8 cellular contexts compared by ENCODE assay signal in genomic region chr2:63587814-63588384, GRCh38. TPM values are rescaled to one million over a fixed set of nuclear protein-coding genes. Genes with fewer than 3 reads are reported as not detected.
DNase-seq lines count a peak whose midpoint lies in the region; ATAC-seq and TF ChIP-seq lines count a peak whose summit lies in the region.

No MANE protein-coding gene starts in this region.

- peak overlapping the region; percentile 79 for H3K9ac ChIP-seq in DND-41 (ENCODE audit: low read depth, low read length)

- H2AFZ ChIP-seq in DND-41 (ENCODE audit: low read depth, low read length) = peak overlapping the region; percentile 93

- H3K4me2 ChIP-seq in DND-41 (ENCODE audit: insufficient read depth, low read length) = peak overlapping the region; percentile 96

- peaks cover 12% of the 10 kb centered on the region; the same call in 1 of the 2 replicates for H4K20me1 ChIP-seq in DND-41 (ENCODE audit: insufficient read depth, low read length)

- ATAC-seq in DND-41 (ENCODE audit: insufficient read depth, low read depth) = peak; percentile 0; the same call in 1 of the 3 replicates
- ATAC-seq in HG03196 (IDR thresholded peaks at IDR 0.05; ENCODE audit: unreplicated experiment) = peak; percentile 0
- ATAC-seq in body of pancreas = no peak
- no peak for ATAC-seq in lower lobe of right lung
- ATAC-seq in HG02884 (IDR thresholded peaks at IDR 0.05; ENCODE audit: unreplicated experiment) = no peak
- ATAC-seq in GM18517 (IDR thresholded peaks at IDR 0.05; ENCODE audit: unreplicated experiment) = no peak
- ATAC-seq in GM21447 (IDR thresholded peaks at IDR 0.05; ENCODE audit: unreplicated experiment) = no peak

- intact Hi-C loops in body of pancreas (cut with DNase I) = no loop called here
- intact Hi-C loops in lower lobe of right lung (cut with DNase I) = no loop called here
- intact Hi-C loops in vagina (cut with DNase I) = no loop called here

- H3K27ac ChIP-seq in DND-41 (ENCODE audit: low read length) (peak overlapping the region; percentile 86), body of pancreas (peak overlapping the region; percentile 64 to 86 (median 83)), lower lobe of right lung (peak overlapping the region; percentile 82), vagina (peak overlapping the region; percentile 72)

- H3K36me3 ChIP-seq in DND-41 (ENCODE audit: insufficient read depth, low read length) (peaks cover 12% of the 10 kb centered on the region), body of pancreas (replicated peaks in 1 of 2; ENCODE audit: insufficient read depth in 1 of 2, low read depth in 2 of 2) (no peaks in the 10 kb centered on the region), lower lobe of right lung (peaks cover under 1% of the 10 kb centered on the region), vagina (no peaks in the 10 kb centered on the region)

- peaks cover 47% of the 10 kb centered on the region for H3K4me1 ChIP-seq in DND-41 (ENCODE audit: insufficient read depth, low read length)
- peaks cover 28% of the 10 kb centered on the region for H3K4me1 ChIP-seq in body of pancreas
- peaks cover 40% of the 10 kb centered on the region for H3K4me1 ChIP-seq in lower lobe of right lung
- peaks cover 39% of the 10 kb centered on the region for H3K4me1 ChIP-seq in vagina

- DNase-seq in DND-41 (no peak), body of pancreas (no peak), lower lobe of right lung (no peak), vagina (ENCODE audit: extremely low spot score in 2 of 2) (no peak)

- TF ChIP-seq CTCF in DND-41 (IDR thresholded peaks at IDR 0.05; ENCODE audit: borderline replicate concordance, extremely low read depth, low read length, poor library complexity, severe bottlenecking) (no peak), body of pancreas (IDR thresholded peaks at IDR 0.05) (no peak), lower lobe of right lung (IDR thresholded peaks at IDR 0.05) (no peak), vagina (IDR thresholded peaks at IDR 0.05) (no peak)

- peaks cover 86% of the 10 kb centered on the region for H3K79me2 ChIP-seq in DND-41 (ENCODE audit: insufficient read depth, low read length)

- no peaks in the 10 kb centered on the region for H3K9me3 ChIP-seq in DND-41 (ENCODE audit: insufficient read depth, low read length, severe bottlenecking)
- H3K9me3 ChIP-seq in body of pancreas = no peaks in the 10 kb centered on the region
- H3K9me3 ChIP-seq in lower lobe of right lung = no peaks in the 10 kb centered on the region
- H3K9me3 ChIP-seq in vagina = no peaks in the 10 kb centered on the region

- WGBS in body of pancreas, 2 donors = 0 to 1% methylated on average over 10 to 33 of the region's 33 CpGs

- peak overlapping the region; percentile 78 to 81 for H3K4me3 ChIP-seq in DND-41 (ENCODE audit: low read depth in 1 of 2, low read length in 2 of 2)
- peak overlapping the region; percentile 40 to 64 for H3K4me3 ChIP-seq in body of pancreas
- H3K4me3 ChIP-seq in lower lobe of right lung = peak overlapping the region; percentile 94
- H3K4me3 ChIP-seq in vagina = peak overlapping the region; percentile 74 to 92

- TF ChIP-seq POLR2A in body of pancreas (IDR thresholded peaks at IDR 0.05) = no peak
- no peak for TF ChIP-seq POLR2A in vagina (IDR thresholded peaks at IDR 0.05)

- no peaks in the 10 kb centered on the region for H3K27me3 ChIP-seq in DND-41 (ENCODE audit: insufficient read depth, low read length, poor library complexity)
- no peaks in the 10 kb centered on the region for H3K27me3 ChIP-seq in body of pancreas
- H3K27me3 ChIP-seq in lower lobe of right lung (ENCODE audit: low read depth) = no peaks in the 10 kb centered on the region
- no peaks in the 10 kb centered on the region for H3K27me3 ChIP-seq in vagina

RNA-seq across cellular contexts. Expression of gene WDPCP, which starts 0.4 kb away (rescaled TPM):
- total RNA-seq in body of pancreas (1 to 10 TPM; 6.9 to 8.3 TPM), lower lobe of right lung (12.3 TPM), vagina (13.3 TPM)

RNA-seq across cellular contexts. Expression of gene MDH1, which starts 0.9 kb away (rescaled TPM):
- 10 to 100 TPM; 61.2 to 93.9 TPM for total RNA-seq in body of pancreas
- 123 TPM for total RNA-seq in lower lobe of right lung
- 124 TPM for total RNA-seq in vagina

Comparison
In these comparisons a context has a peak if more than half of its experiments do, and no peak if none do; other contexts are left out.
1. ATAC-seq: peak in DND-41 (single experiment) and HG03196 (single experiment); none in body of pancreas (single experiment), lower lobe of right lung (0 of 2), HG02884 (single experiment), GM18517 (single experiment) and GM21447 (single experiment).
2. Peak in every context shown above with its lines, with median percentiles within 50 percentile points of each other: H3K27ac ChIP-seq and H3K4me3 ChIP-seq.